ENCODE assay signal across 36 cellular contexts in genomic region chr10:70906953-70907618, GRCh38. TPM values are rescaled to one million over a fixed set of nuclear protein-coding genes. Genes with fewer than 3 reads are reported as not detected.
DNase-seq lines count a peak whose midpoint lies in the region; ATAC-seq and TF ChIP-seq lines count a peak whose summit lies in the region.
"Had no signal": no experiment of that assay in that cellular context is flagged by ENCODE, and none has a peak within 500 bp of the region (broad histone marks: within the 10 kb centered on the region; RNA-seq: fewer than 3 reads in every experiment).

No MANE protein-coding gene starts in this region.

- H3K27ac Mint-ChIP-seq in activated naive CD4-positive, alpha-beta T cell treated with anti-CD3 and anti-CD28 coated beads, Interleukin-2, amount 10 ng/mL, durations not matched to agents 7 days and 5 days: no peak overlapping the region
- H3K27ac Mint-ChIP-seq in chondrocyte (ENCODE audit: unreplicated experiment): no peak overlapping the region
- H3K27ac Mint-ChIP-seq: activated T-cell treated with anti-CD3 and anti-CD28 coated beads, Interleukin-2, amount 50 U/mL, for 24 hours; CD8-positive, alpha-beta T cell; natural killer cell treated with Interleukin-12 subunit alpha and Interleukin-12 subunit beta and Interleukin-15 and Interleukin-18, amount 100 ng/mL, for 72 hours had no signal

- H3K27me3 ChIP-seq in lower lobe of right lung (ENCODE audit: low read depth) (peaks cover 7% of the 10 kb centered on the region), stomach smooth muscle (ENCODE audit: control insufficient read depth in 1 of 2, insufficient read depth in 2 of 2, low read length in 2 of 2) (peaks cover 0 to 3% of the 10 kb centered on the region in 2 donors)
- H3K27me3 ChIP-seq: adrenal gland, body of pancreas, dorsolateral prefrontal cortex, heart right ventricle, uterus had no signal

- H3K4me3 ChIP-seq in lower lobe of right lung (no peak overlapping the region), stomach smooth muscle (ENCODE audit: low read length in 2 of 2) (no peak overlapping the region)
- H3K4me3 ChIP-seq: adrenal gland, body of pancreas, dorsolateral prefrontal cortex, esophagus squamous epithelium, GM23248, heart right ventricle, K562, lung, thoracic aorta, uterus had no signal

- H3K9me3 ChIP-seq in lower lobe of right lung: no peaks in the 10 kb centered on the region
- no peaks in the 10 kb centered on the region for H3K9me3 ChIP-seq in stomach smooth muscle (ENCODE audit: control insufficient read depth in 2 of 2, low read length in 2 of 2)
- H3K9me3 ChIP-seq: adrenal gland, body of pancreas, esophagus squamous epithelium, heart right ventricle, thoracic aorta, uterus had no signal

- no peak overlapping the region for H3K4me3 Mint-ChIP-seq in activated naive CD4-positive, alpha-beta T cell treated with anti-CD3 and anti-CD28 coated beads, Interleukin-2, amount 10 ng/mL, durations not matched to agents 7 days and 5 days
- H3K4me3 Mint-ChIP-seq in chondrocyte (ENCODE audit: unreplicated experiment): no peak overlapping the region
- H3K4me3 Mint-ChIP-seq: activated T-cell treated with anti-CD3 and anti-CD28 coated beads, Interleukin-2, amount 50 U/mL, for 24 hours; CD8-positive, alpha-beta T cell; natural killer cell treated with Interleukin-12 subunit alpha and Interleukin-12 subunit beta and Interleukin-15 and Interleukin-18, amount 100 ng/mL, for 72 hours had no signal

- peaks cover 1% of the 10 kb centered on the region for H3K9me3 Mint-ChIP-seq in activated naive CD4-positive, alpha-beta T cell treated with anti-CD3 and anti-CD28 coated beads, Interleukin-2, amount 10 ng/mL, durations not matched to agents 7 days and 5 days
- H3K9me3 Mint-ChIP-seq in chondrocyte (ENCODE audit: low read depth): no peaks in the 10 kb centered on the region
- H3K9me3 Mint-ChIP-seq: activated T-cell treated with anti-CD3 and anti-CD28 coated beads, Interleukin-2, amount 50 U/mL, for 24 hours; CD8-positive, alpha-beta T cell; natural killer cell treated with Interleukin-12 subunit alpha and Interleukin-12 subunit beta and Interleukin-15 and Interleukin-18, amount 100 ng/mL, for 72 hours had no signal

- H3K27ac ChIP-seq in lower lobe of right lung: no peak overlapping the region
- peak overlapping the region; percentile 41 for H3K27ac ChIP-seq in stomach smooth muscle (ENCODE audit: low read length)
- H3K27ac ChIP-seq: adrenal gland, body of pancreas, dorsolateral prefrontal cortex, esophagus squamous epithelium, foreskin keratinocyte, GM23248, thoracic aorta, uterus, VCaP had no signal

- H3K4me1 Mint-ChIP-seq in activated naive CD4-positive, alpha-beta T cell treated with anti-CD3 and anti-CD28 coated beads, Interleukin-2, amount 10 ng/mL, durations not matched to agents 7 days and 5 days: no peaks in the 10 kb centered on the region
- H3K4me1 Mint-ChIP-seq in chondrocyte (ENCODE audit: low read depth): peaks cover 4% of the 10 kb centered on the region

- no peaks in the 10 kb centered on the region for H3K4me1 ChIP-seq in lower lobe of right lung
- H3K4me1 ChIP-seq in stomach smooth muscle (ENCODE audit: control insufficient read depth, insufficient read depth, low read length): peaks cover 27% of the 10 kb centered on the region
- H3K4me1 ChIP-seq: adrenal gland, foreskin keratinocyte, uterus had no signal

- ATAC-seq in lower lobe of right lung: no peak
- no peak for ATAC-seq in GM18505 (IDR thresholded peaks at IDR 0.05; ENCODE audit: unreplicated experiment)
- no peak for ATAC-seq in HG03442 (IDR thresholded peaks at IDR 0.05; ENCODE audit: unreplicated experiment)
- ATAC-seq in GM18511 (IDR thresholded peaks at IDR 0.05; ENCODE audit: unreplicated experiment): no peak
- ATAC-seq: body of pancreas; CD8-positive, alpha-beta T cell; foreskin keratinocyte; K562; natural killer cell treated with Interleukin-12 subunit alpha and Interleukin-12 subunit beta and Interleukin-15 and Interleukin-18, amount 100 ng/mL, for 72 hours; PC-3; stimulated activated naive CD8-positive, alpha-beta T cell treated with anti-CD3 and anti-CD28 coated beads, Interleukin-15, Interleukin-2, amounts not matched to agents 100 U/mL and 50 U/mL, for 24 hours had no signal

- CTCF ChIA-PET in activated naive CD4-positive, alpha-beta T cell treated with anti-CD3 and anti-CD28 coated beads, Interleukin-2, amount 10 ng/mL, durations not matched to agents 7 days and 5 days (lab: Charles Lee): no interaction called here

- no peak for TF ChIP-seq POLR2A in GM18505 (IDR thresholded peaks at IDR 0.05; ENCODE audit: borderline replicate concordance, extremely low read depth, insufficient read depth, insufficient read length)

- intact Hi-C loops in lower lobe of right lung (cut with DNase I): no loop called here

- no peaks in the 10 kb centered on the region for H3K36me3 Mint-ChIP-seq in activated naive CD4-positive, alpha-beta T cell treated with anti-CD3 and anti-CD28 coated beads, Interleukin-2, amount 10 ng/mL, durations not matched to agents 7 days and 5 days
- H3K36me3 Mint-ChIP-seq in chondrocyte (ENCODE audit: low read depth): no peaks in the 10 kb centered on the region
- H3K36me3 Mint-ChIP-seq: CD8-positive, alpha-beta T cell; natural killer cell treated with Interleukin-12 subunit alpha and Interleukin-12 subunit beta and Interleukin-15 and Interleukin-18, amount 100 ng/mL, for 72 hours had no signal

- DNase-seq in activated naive CD4-positive, alpha-beta T cell treated with anti-CD3 and anti-CD28 coated beads, Interleukin-2, amount 10 ng/mL, durations not matched to agents 7 days and 5 days: peak; percentile 16
- DNase-seq in activated naive CD4-positive, alpha-beta T cell treated with Interleukin-2 at 50 U/mL for 16 hours: no peak
- DNase-seq in chondrocyte (ENCODE audit: low spot score): peak; percentile 51
- peak; percentile 37 for DNase-seq in lower lobe of right lung
- DNase-seq: activated CD4-positive, alpha-beta T cell treated with anti-CD3 and anti-CD28 coated beads, Interleukin-2, amount 50 U/mL, for 1 hour; activated T-cell treated with anti-CD3 and anti-CD28 coated beads, Interleukin-2, amount 50 U/mL, for 24 hours; adrenal gland; CD8-positive, alpha-beta T cell; cerebellar nuclear complex; esophagus squamous epithelium; foreskin keratinocyte; GM23248; heart right ventricle; NCI-H1092; NCI-H187 treated with DMSO at 0.1 percent for 48 hours; NCI-H2171 treated with DMSO at 0.1 percent for 48 hours; NCI-H524 treated with DMSO at 0.1 percent for 48 hours; NK-92 treated with Interleukin-12 subunit alpha and Interleukin-12 subunit beta, amount 100 ng/mL, for 24 hours; PC-3; SHP77; stimulated activated CD4-positive, alpha-beta T cell treated with anti-CD3 and anti-CD28 coated beads, Interleukin-2, amount 100 ng/mL, for 24 hours; stimulated activated naive CD8-positive, alpha-beta T cell treated with anti-CD3 and anti-CD28 coated beads, Interleukin-15, Interleukin-2, amounts not matched to agents 100 U/mL and 50 U/mL, for 24 hours; SW 1271; T-helper 9 cell; uterus had no signal

- H3K9ac ChIP-seq in stomach smooth muscle (ENCODE audit: low read length in 2 of 2): peak overlapping the region; percentile 14 to 36
- H3K9ac ChIP-seq: GM23248 had no signal

- TF ChIP-seq CTCF in chondrocyte (IDR thresholded peaks at IDR 0.05) (no peak), lower lobe of right lung (IDR thresholded peaks at IDR 0.05) (no peak)

- H3K36me3 ChIP-seq in lower lobe of right lung (no peaks in the 10 kb centered on the region), stomach smooth muscle (ENCODE audit: control insufficient read depth in 2 of 2, insufficient read depth in 2 of 2, low read length in 2 of 2) (no peaks in the 10 kb centered on the region)
- H3K36me3 ChIP-seq: adrenal gland, esophagus squamous epithelium, heart right ventricle, thoracic aorta, uterus had no signal

- peaks cover 8% of the 10 kb centered on the region for H3K27me3 Mint-ChIP-seq in activated naive CD4-positive, alpha-beta T cell treated with anti-CD3 and anti-CD28 coated beads, Interleukin-2, amount 10 ng/mL, durations not matched to agents 7 days and 5 days
- peaks cover 24% of the 10 kb centered on the region for H3K27me3 Mint-ChIP-seq in chondrocyte (ENCODE audit: low read depth)
- H3K27me3 Mint-ChIP-seq: natural killer cell treated with Interleukin-12 subunit alpha and Interleukin-12 subunit beta and Interleukin-15 and Interleukin-18, amount 100 ng/mL, for 72 hours had no signal

RNA-seq across cellular contexts. Expression of gene PCBD1, which starts 18.7 kb away (rescaled TPM):
- total RNA-seq in chondrocyte (38.4 to 55.0 TPM (median 49.3 TPM) in 3 replicates), lower lobe of right lung (118 TPM)
